Comparison of ENCODE assay signal across 2 cellular contexts in genomic region chr10:3122486-3123205, GRCh38.
TF ChIP-seq lines count a peak whose summit lies in the region.

No MANE protein-coding gene starts in this region.

TF ChIP-seq in IMR-90, 13 proteins besides CTCF, POLR2A, EP300 and RAD21:
- TF ChIP-seq SMC3 (IDR thresholded peaks at IDR 0.05; ENCODE audit: low read depth, low read length) (no peak), BHLHE40 (IDR thresholded peaks at IDR 0.05; ENCODE audit: low read depth, low read length) (no peak)

TF ChIP-seq in GM12878, 131 proteins besides CTCF, POLR2A, EP300 and RAD21:
- TF ChIP-seq SREBF2 (IDR thresholded peaks at IDR 0.05; ENCODE audit: low read length) (no peak), MAX (IDR thresholded peaks at IDR 0.05; ENCODE audit: low read depth, low read length) (no peak), MTA3 (IDR thresholded peaks at IDR 0.05; ENCODE audit: borderline replicate concordance, low read length) (no peak)
